1 cellular context compared by ENCODE assay signal in genomic region chr6:7198833-7199800, GRCh38.
A peak's percentile ranks its signal among the peaks of the same experiment; 100 is the strongest.
TF ChIP-seq lines count a peak whose summit lies in the region.

No MANE protein-coding gene starts in this region.

TF ChIP-seq in K562, 482 proteins besides CTCF, POLR2A, EP300 and RAD21 (continued from another document and continues in another):
- TF ChIP-seq KLF13 (tag; IDR thresholded peaks at IDR 0.05; ENCODE audit: borderline replicate concordance, low read depth) (0 out of 2 replicates have a peak, but pooled peaks have one; percentile 35), CEBPG (CRISPR knock-in tag; IDR thresholded peaks at IDR 0.05) (peak; percentile 72; the same call in 1 of the 2 replicates), CEBPG (tag; conservative IDR thresholded peaks at IDR 0.05 in 1 of 2, IDR thresholded peaks at IDR 0.05 in 1 of 2) (peak in 1 of 2 experiments; percentile 64; a peak in 1 of 4 replicates), ZNF830 (CRISPR knock-in tag; IDR thresholded peaks at IDR 0.05) (no peak), HNRNPK (IDR thresholded peaks at IDR 0.05; ENCODE audit: low read depth, low read length, poor library complexity, severe bottlenecking) (no peak), BRF2 (IDR thresholded peaks at IDR 0.05; ENCODE audit: borderline replicate concordance, insufficient read depth, insufficient read length) (no peak), BHLHE40 (IDR thresholded peaks at IDR 0.05; ENCODE audit: low read length) (no peak; the same call in 1 of the 2 replicates), CREB5 (CRISPR knock-in tag; IDR thresholded peaks at IDR 0.05) (no peak; the same call in 1 of the 2 replicates), BRD4 (IDR thresholded peaks at IDR 0.05) (peak; percentile 90), MTA2 (IDR thresholded peaks at IDR 0.05; ENCODE audit: low read depth) (peak; percentile 82), GTF2B (IDR thresholded peaks at IDR 0.05; ENCODE audit: extremely low read depth, insufficient read length) (peak; percentile 28), ZNF695 (CRISPR knock-in tag; IDR thresholded peaks at IDR 0.05) (no peak), HMGN3 (IDR thresholded peaks at IDR 0.05; ENCODE audit: borderline replicate concordance, extremely low read depth, insufficient read length, low read depth, low read length) (peak; percentile 71), RFX1 (IDR thresholded peaks at IDR 0.05) (no peak), NFIC (IDR thresholded peaks at IDR 0.05) (peak; percentile 55), CCNT2 (IDR thresholded peaks at IDR 0.05; ENCODE audit: borderline replicate concordance, extremely low read depth, insufficient read length, low read depth, low read length) (peak; percentile 85), CLOCK (CRISPR knock-in tag; IDR thresholded peaks at IDR 0.05; ENCODE audit: borderline replicate concordance) (no peak; the same call in 1 of the 2 replicates), RFX7 (CRISPR knock-in tag; IDR thresholded peaks at IDR 0.05) (no peak), MYC (IDR thresholded peaks at IDR 0.05; ENCODE audit: low read depth, low read length) (no peak; the same call in 1 of the 2 replicates), MYC (CRISPR knock-in tag; IDR thresholded peaks at IDR 0.05; ENCODE audit: borderline replicate concordance, low read depth) (no peak), ZNF224 (CRISPR knock-in tag; IDR thresholded peaks at IDR 0.05) (no peak), ZEB2 (IDR thresholded peaks at IDR 0.05) (peak; percentile 56; the same call in 1 of the 2 replicates), COPS2 (conservative IDR thresholded peaks at IDR 0.05) (no peak), HNRNPH1 (optimal IDR thresholded peaks at IDR 0.05; ENCODE audit: low read depth, low read length) (no peak), GATAD2A (IDR thresholded peaks at IDR 0.05) (peak; percentile 35; the same call in 1 of the 2 replicates), SIN3A (IDR thresholded peaks at IDR 0.05; ENCODE audit: borderline replicate concordance in 2 of 2, control insufficient read depth in 1 of 2, low read depth in 2 of 2, low read length in 2 of 2) (0 out of 4 replicates have a peak, but pooled peaks of 1 of the 2 experiments have one; percentile 4), ZNF707 (CRISPR knock-in tag; conservative IDR thresholded peaks at IDR 0.05) (0 out of 2 replicates have a peak, but pooled peaks have one; percentile 28), ZNF589 (CRISPR knock-in tag; IDR thresholded peaks at IDR 0.05; ENCODE audit: low read depth) (peak; percentile 85), ZNF354B (CRISPR knock-in tag; IDR thresholded peaks at IDR 0.05) (no peak), ZNF143 (CRISPR knock-in tag; IDR thresholded peaks at IDR 0.05) (no peak), FOXA1 (IDR thresholded peaks at IDR 0.05; ENCODE audit: borderline replicate concordance) (no peak), ZNF77 (CRISPR knock-in tag; IDR thresholded peaks at IDR 0.05) (no peak), ZNF175 (CRISPR knock-in tag; IDR thresholded peaks at IDR 0.05; ENCODE audit: low read depth) (peak; percentile 95), ZNF449 (CRISPR knock-in tag; IDR thresholded peaks at IDR 0.05) (peak; percentile 34; the same call in 1 of the 2 replicates), JUNB (CRISPR knock-in tag; conservative IDR thresholded peaks at IDR 0.05) (no peak), TEAD1 (CRISPR knock-in tag; IDR thresholded peaks at IDR 0.05) (peak; percentile 16 to 72; a peak in 3 of 4 replicates), THAP12 (CRISPR knock-in tag; IDR thresholded peaks at IDR 0.05) (no peak), SMARCA5 (IDR thresholded peaks at IDR 0.05) (peak; percentile 79), ZNF57 (CRISPR knock-in tag; IDR thresholded peaks at IDR 0.05) (no peak), NCOR1 (IDR thresholded peaks at IDR 0.05) (peak; percentile 88), PTTG1 (tag; IDR thresholded peaks at IDR 0.05; ENCODE audit: low read depth) (no peak), NRF1 (conservative IDR thresholded peaks at IDR 0.05 in 1 of 2, IDR thresholded peaks at IDR 0.05 in 1 of 2) (no peak; a peak in 1 of 4 replicates), GTF2E2 (tag; IDR thresholded peaks at IDR 0.05) (no peak; the same call in 1 of the 2 replicates), DEAF1 (CRISPR knock-in tag; IDR thresholded peaks at IDR 0.05) (peak; percentile 28; the same call in 1 of the 2 replicates), MIER1 (IDR thresholded peaks at IDR 0.05; ENCODE audit: low read depth) (no peak), ZNF778 (CRISPR knock-in tag; IDR thresholded peaks at IDR 0.05) (no peak), FOXJ3 (CRISPR knock-in tag; IDR thresholded peaks at IDR 0.05) (no peak), SMARCC2 (IDR thresholded peaks at IDR 0.05; ENCODE audit: low read depth) (peak; percentile 92)
- TF ChIP-seq, protein P1, sequence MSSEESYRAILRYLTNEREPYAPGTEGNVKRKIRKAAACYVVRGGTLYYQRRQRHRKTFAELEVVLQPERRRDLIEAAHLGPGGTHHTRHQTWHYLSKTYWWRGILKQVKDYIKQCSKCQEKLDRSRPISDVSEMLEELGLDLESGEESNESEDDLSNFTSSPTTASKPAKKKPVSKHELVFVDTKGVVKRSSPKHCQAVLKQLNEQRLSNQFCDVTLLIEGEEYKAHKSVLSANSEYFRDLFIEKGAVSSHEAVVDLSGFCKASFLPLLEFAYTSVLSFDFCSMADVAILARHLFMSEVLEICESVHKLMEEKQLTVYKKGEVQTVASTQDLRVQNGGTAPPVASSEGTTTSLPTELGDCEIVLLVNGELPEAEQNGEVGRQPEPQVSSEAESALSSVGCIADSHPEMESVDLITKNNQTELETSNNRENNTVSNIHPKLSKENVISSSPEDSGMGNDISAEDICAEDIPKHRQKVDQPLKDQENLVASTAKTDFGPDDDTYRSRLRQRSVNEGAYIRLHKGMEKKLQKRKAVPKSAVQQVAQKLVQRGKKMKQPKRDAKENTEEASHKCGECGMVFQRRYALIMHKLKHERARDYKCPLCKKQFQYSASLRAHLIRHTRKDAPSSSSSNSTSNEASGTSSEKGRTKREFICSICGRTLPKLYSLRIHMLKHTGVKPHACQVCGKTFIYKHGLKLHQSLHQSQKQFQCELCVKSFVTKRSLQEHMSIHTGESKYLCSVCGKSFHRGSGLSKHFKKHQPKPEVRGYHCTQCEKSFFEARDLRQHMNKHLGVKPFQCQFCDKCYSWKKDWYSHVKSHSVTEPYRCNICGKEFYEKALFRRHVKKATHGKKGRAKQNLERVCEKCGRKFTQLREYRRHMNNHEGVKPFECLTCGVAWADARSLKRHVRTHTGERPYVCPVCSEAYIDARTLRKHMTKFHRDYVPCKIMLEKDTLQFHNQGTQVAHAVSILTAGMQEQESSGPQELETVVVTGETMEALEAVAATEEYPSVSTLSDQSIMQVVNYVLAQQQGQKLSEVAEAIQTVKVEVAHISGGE (CRISPR knock-in tag; IDR thresholded peaks at IDR 0.05) = peak in 1 of 3 experiments; percentile 43; a peak in 2 of 6 replicates
